In the genomic region with DNA sequence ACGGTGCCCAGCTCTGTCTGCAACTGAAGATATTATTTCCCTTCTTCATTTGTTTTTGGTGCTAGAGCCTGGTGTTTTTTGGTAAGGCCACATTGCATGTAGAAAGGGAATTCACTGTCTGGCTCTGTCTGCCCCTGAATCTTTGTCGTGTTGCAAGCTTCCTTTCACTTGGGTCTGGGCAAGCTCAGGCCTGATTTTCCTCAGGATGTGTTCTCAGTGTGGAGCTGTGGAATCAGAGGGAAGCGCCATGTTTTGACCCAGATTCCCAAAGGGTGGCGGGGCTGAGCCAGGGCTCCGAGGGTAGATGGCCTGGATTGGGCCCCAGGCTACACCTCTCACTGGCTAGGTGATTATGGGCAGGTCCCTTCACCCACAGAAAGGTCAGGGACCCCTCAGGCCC, we compare ENCODE assay signal across 35 cellular contexts. TPM values are rescaled to one million over a fixed set of nuclear protein-coding genes. Genes with fewer than 3 reads are reported as not detected.
DNase-seq lines count a peak whose midpoint lies in the region; ATAC-seq, FAIRE-seq and TF ChIP-seq lines count a peak whose summit lies in the region.
"Had no signal": no experiment of that assay in that cellular context is flagged by ENCODE, and none has a peak within 500 bp of the region (broad histone marks: within the 10 kb centered on the region; RNA-seq: fewer than 3 reads in every experiment).

No MANE protein-coding gene starts in this region.

- H3K4me3 ChIP-seq in heart right ventricle (no peak overlapping the region), bronchial epithelial cell (ENCODE audit: low read depth, low read length) (no peak overlapping the region)
- H3K4me3 ChIP-seq: adrenal gland, body of pancreas, K562, MG63, SJSA1 had no signal

- ATAC-seq in heart right ventricle, result peak in 1 of 8 donors; percentile 17
- ATAC-seq in T-cell (replicated peaks in 1 of 4), result no peak
- ATAC-seq: body of pancreas, K562, sciatic nerve had no signal

- H3K4me1 Mint-ChIP-seq in neural crest cell, result no peaks in the 10 kb centered on the region
- H3K4me1 Mint-ChIP-seq in T-cell, result peaks cover 3 to 7% (median 3%) of the 10 kb centered on the region in 3 donors
- H3K4me1 Mint-ChIP-seq in T-helper 2 cell treated with Interferon-gamma antibody and Interleukin-4, amounts not matched to agents 5 μg/mL and 100 μg/mL, for 36 hours (ENCODE audit: low read depth), result no peaks in the 10 kb centered on the region

- H3K36me3 ChIP-seq in heart right ventricle (peaks cover 0 to 100% (median 54%) of the 10 kb centered on the region in 9 donors), bronchial epithelial cell (ENCODE audit: control insufficient read depth, insufficient read depth, low read length) (peaks cover 37% of the 10 kb centered on the region)

- no peak for FAIRE-seq in bronchial epithelial cell (lab: Jason Lieb, UNC)
- FAIRE-seq: HTR-8/SVneo, K562 had no signal

- POLR2A ChIA-PET in T-cell (lab: Charles Lee), result interaction anchor here in 1 of 2 donors (0.6 kb wide), 1 partner anchor 179 kb away, joined by 3 read pairs; no protein-coding TSS in a partner anchor

- H3K27ac ChIP-seq in heart right ventricle, result peak overlapping the region in 6 of 10 donors; percentile 6 to 52 (median 26)
- H3K27ac ChIP-seq: body of pancreas, SJSA1 had no signal

- peak overlapping the region; percentile 34 for H3K4me3 Mint-ChIP-seq in neural crest cell
- no peak overlapping the region for H3K4me3 Mint-ChIP-seq in T-cell
- no peak overlapping the region for H3K4me3 Mint-ChIP-seq in T-helper 2 cell treated with Interferon-gamma antibody and Interleukin-4, amounts not matched to agents 5 μg/mL and 100 μg/mL, for 36 hours
- H3K4me3 Mint-ChIP-seq: CD4-positive, CD25-positive, alpha-beta regulatory T cell had no signal

- intact Hi-C loops in heart right ventricle (cut with DNase I), result loop anchor here in 3 of 10 donors (5.0 to 10.0 kb wide), 2 partner anchors 149 to 152 kb away; a partner anchor contains a TSS
- intact Hi-C loops in cardiac septum (cut with DNase I), result loop anchor here (10.0 kb wide), 1 partner anchor 319 kb away; no protein-coding TSS in a partner anchor

- peaks cover 7% of the 10 kb centered on the region for H3K36me3 Mint-ChIP-seq in neural crest cell (ENCODE audit: low read depth)
- H3K36me3 Mint-ChIP-seq in T-cell, result peaks cover 20% of the 10 kb centered on the region
- H3K36me3 Mint-ChIP-seq in T-helper 2 cell treated with Interferon-gamma antibody and Interleukin-4, amounts not matched to agents 5 μg/mL and 100 μg/mL, for 36 hours (ENCODE audit: low read depth), result peaks cover 27% of the 10 kb centered on the region

- H3K9me3 Mint-ChIP-seq in neural crest cell (no peaks in the 10 kb centered on the region), T-cell (no peaks in the 10 kb centered on the region)
- H3K9me3 Mint-ChIP-seq in T-helper 2 cell treated with Interferon-gamma antibody and Interleukin-4, amounts not matched to agents 5 μg/mL and 100 μg/mL, for 36 hours, result no peaks in the 10 kb centered on the region
- H3K9me3 Mint-ChIP-seq: CD4-positive, CD25-positive, alpha-beta regulatory T cell had no signal

- DNase-seq in heart right ventricle (no peak), cardiac septum (ENCODE audit: low spot score) (no peak), bronchial epithelial cell (ENCODE audit: low read depth) (peak; percentile 66), neural crest cell (ENCODE audit: low read depth, low spot score) (no peak), T-cell (no peak), SW 1271 (lab: John Stamatoyannopoulos, UW) (no peak)
- no peak for DNase-seq in T-helper 2 cell treated with Interferon-gamma antibody and Interleukin-4, amounts not matched to agents 5 μg/mL and 100 μg/mL, for 36 hours (ENCODE audit: low spot score)
- DNase-seq in effector CD4-positive, alpha-beta T cell, result no peak
- DNase-seq: activated naive CD4-positive, alpha-beta T cell; adrenal gland; body of pancreas; Calu3; CD4-positive, CD25-positive, alpha-beta regulatory T cell; DMS79; effector CD8-positive, alpha-beta T cell; GF-D8; islet precursor cell; MG63; NCI-H1105; NCI-H187; NCI-H2171; stimulated activated CD4-positive, alpha-beta T cell treated with anti-CD3 and anti-CD28 coated beads, Interleukin-4, amount 100 ng/mL, for 1 hour; T-helper 1 cell; trophoblast cell had no signal

- H3K27ac Mint-ChIP-seq in neural crest cell (ENCODE audit: unreplicated experiment) (no peak overlapping the region), T-cell (no peak overlapping the region)
- H3K27ac Mint-ChIP-seq in T-helper 2 cell treated with Interferon-gamma antibody and Interleukin-4, amounts not matched to agents 5 μg/mL and 100 μg/mL, for 36 hours, result no peak overlapping the region
- H3K27ac Mint-ChIP-seq: CD4-positive, CD25-positive, alpha-beta regulatory T cell had no signal

- TF ChIP-seq CTCF in heart right ventricle (IDR thresholded peaks at IDR 0.05), result no peak
- TF ChIP-seq CTCF in bronchial epithelial cell (IDR thresholded peaks at IDR 0.05; ENCODE audit: insufficient read depth, low read length, severe bottlenecking), result no peak
- no peak for TF ChIP-seq CTCF in neural crest cell (conservative IDR thresholded peaks at IDR 0.05)

- CTCF ChIA-PET in T-cell (lab: Charles Lee), result interaction anchor here in 1 of 2 donors (0.8 kb wide), 1 partner anchor 8 kb away, joined by 7 read pairs; no protein-coding TSS in a partner anchor

- no peaks in the 10 kb centered on the region for H3K9me3 ChIP-seq in heart right ventricle
- H3K9me3 ChIP-seq: adrenal gland, body of pancreas, MG63, SJSA1 had no signal

- H3K4me1 ChIP-seq in heart right ventricle, result peaks cover 0 to 15% (median 0%) of the 10 kb centered on the region in 9 donors
- H3K4me1 ChIP-seq: adrenal gland, body of pancreas, SJSA1 had no signal

- no peaks in the 10 kb centered on the region for H3K27me3 ChIP-seq in heart right ventricle
- no peaks in the 10 kb centered on the region for H3K27me3 ChIP-seq in bronchial epithelial cell (ENCODE audit: control insufficient read depth, insufficient read depth, low read length)
- H3K27me3 ChIP-seq: adrenal gland, body of pancreas, MG63, SJSA1 had no signal

- H3K27me3 Mint-ChIP-seq in neural crest cell (ENCODE audit: low read depth), result no peaks in the 10 kb centered on the region
- no peaks in the 10 kb centered on the region for H3K27me3 Mint-ChIP-seq in T-cell
- H3K27me3 Mint-ChIP-seq in T-helper 2 cell treated with Interferon-gamma antibody and Interleukin-4, amounts not matched to agents 5 μg/mL and 100 μg/mL, for 36 hours (ENCODE audit: low read depth), result no peaks in the 10 kb centered on the region
- H3K27me3 Mint-ChIP-seq: CD4-positive, CD25-positive, alpha-beta regulatory T cell had no signal

- WGBS in heart right ventricle, 2 donors, result 71 to 74% methylated on average over 5 of the region's 5 CpGs

RNA-seq across cellular contexts. Expression of a gene that starts 8.6 kb away (rescaled TPM):
- total RNA-seq in heart right ventricle (100 to 1,000 TPM; 106 to 177 (median 123) TPM), cardiac septum (100 TPM), bronchial epithelial cell (67.9 and 75.8 TPM in 2 replicates), neural crest cell (388 and 391 TPM in 2 replicates), T-cell (100 to 1,000 TPM; 248 to 382 (median 334) TPM)
- 10 to 100 TPM; 84.3 to 96.9 TPM for polyA plus RNA-seq in heart right ventricle

RNA-seq across cellular contexts. Expression of a gene that starts 9.1 kb away (rescaled TPM):
- total RNA-seq in heart right ventricle (under 1 TPM in 9 of 10 donors, not detected in 1; 0.17 to 0.64 (median 0.34) TPM), cardiac septum (0.43 TPM), bronchial epithelial cell (not detected in 2 replicates), neural crest cell (2.2 and 3.1 TPM in 2 replicates), T-cell (under 1 TPM in 1 of 5 donors, not detected in 4; 0.20 TPM)
- 1 to 10 TPM in 1 of 2 donors, under 1 TPM in 1; 0.83 to 2.2 TPM for polyA plus RNA-seq in heart right ventricle
- total RNA-seq: Calu3; CD4-positive, CD25-positive, alpha-beta regulatory T cell had no signal
- polyA plus RNA-seq: CD4-positive, CD25-positive, alpha-beta regulatory T cell had no signal

RNA-seq across cellular contexts. Expression of a gene that starts 24.9 kb away (rescaled TPM):
- total RNA-seq in heart right ventricle (10 to 100 TPM in 2 of 10 donors, 1 to 10 TPM in 8; 1.2 to 14.4 (median 3.2) TPM), cardiac septum (5.8 TPM), bronchial epithelial cell (0.26 TPM in 2 replicates), neural crest cell (0.30 and 0.55 TPM in 2 replicates), T-cell (under 1 TPM in 3 of 5 donors, not detected in 2; 0.22 to 0.72 (median 0.50) TPM)
- polyA plus RNA-seq in heart right ventricle, result 10 to 100 TPM in 1 of 2 donors, 1 to 10 TPM in 1; 5.2 to 37.5 TPM
- total RNA-seq: CD4-positive, CD25-positive, alpha-beta regulatory T cell; H4; SJSA1 had no signal
- polyA plus RNA-seq: CD4-positive, CD25-positive, alpha-beta regulatory T cell had no signal

RNA-seq across cellular contexts. Expression of a gene that starts 36.8 kb away (rescaled TPM):
- total RNA-seq in heart right ventricle (under 1 TPM in 7 of 10 donors, not detected in 3; 0.07 to 0.44 (median 0.23) TPM), cardiac septum (0.89 TPM), bronchial epithelial cell (not detected in 2 replicates), neural crest cell (39.7 and 42.8 TPM in 2 replicates), T-cell (under 1 TPM in 1 of 5 donors, not detected in 4; 0.47 TPM)
- polyA plus RNA-seq in heart right ventricle, result under 1 TPM; 0.10 to 0.15 TPM
- total RNA-seq: A172; body of pancreas; Calu3; CD4-positive, CD25-positive, alpha-beta regulatory T cell; epithelial cell of proximal tubule; H4; K562; liver; myocyte; NCI-H460; posterior vena cava had no signal
- polyA plus RNA-seq: CD4-positive, CD25-positive, alpha-beta regulatory T cell; K562; liver had no signal

RNA-seq across cellular contexts. Expression of a gene that starts 59.9 kb away (rescaled TPM):
- total RNA-seq in heart right ventricle (1 to 10 TPM; 3.8 to 9.1 (median 4.7) TPM), cardiac septum (5.6 TPM), bronchial epithelial cell (0.26 and 1.0 TPM in 2 replicates), neural crest cell (3.5 and 4.5 TPM in 2 replicates), T-cell (10 to 100 TPM in 1 of 5 donors, 1 to 10 TPM in 4; 5.9 to 11.0 (median 6.7) TPM)
- 10 to 100 TPM in 1 of 2 donors, 1 to 10 TPM in 1; 6.2 to 14.7 TPM for polyA plus RNA-seq in heart right ventricle
